Comparison of ENCODE assay signal across 13 cellular contexts in the genomic region with DNA sequence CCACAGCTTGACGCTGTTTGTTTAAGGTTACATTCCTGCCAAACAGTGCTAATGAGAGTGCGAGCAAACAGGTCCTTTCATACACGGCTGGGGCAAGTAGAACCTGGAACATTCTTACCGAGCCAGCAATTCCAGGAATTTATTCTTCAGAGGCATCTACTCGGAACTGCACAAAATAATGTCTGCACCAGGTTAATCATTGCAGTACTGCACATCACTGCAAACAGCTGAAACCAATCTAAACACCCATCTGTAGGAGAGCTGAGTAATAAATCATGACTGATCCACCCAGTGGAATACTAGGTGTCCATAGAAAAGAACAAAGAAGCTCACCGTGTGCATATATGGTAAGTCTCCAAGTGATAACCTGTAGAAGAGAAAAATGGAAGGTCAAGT. TPM values are rescaled to one million over a fixed set of nuclear protein-coding genes. Genes with fewer than 3 reads are reported as not detected.
DNase-seq lines count a peak whose midpoint lies in the region; ATAC-seq and TF ChIP-seq lines count a peak whose summit lies in the region.
"Had no signal": no experiment of that assay in that cellular context is flagged by ENCODE, and none has a peak within 500 bp of the region (broad histone marks: within the 10 kb centered on the region; RNA-seq: fewer than 3 reads in every experiment).

No MANE protein-coding gene starts in this region.

- H3K4me3 Mint-ChIP-seq in activated naive CD4-positive, alpha-beta T cell treated with anti-CD3 and anti-CD28 coated beads, Interleukin-2, amount 50 U/mL, for 24 hours = peak overlapping the region; percentile 85
- H3K4me3 Mint-ChIP-seq in activated naive CD8-positive, alpha-beta T cell treated with anti-CD3 and anti-CD28 coated beads for 36 hours = peak overlapping the region; percentile 84
- H3K4me3 Mint-ChIP-seq in type B pancreatic cell = peak overlapping the region; percentile 94

- peaks cover 10% of the 10 kb centered on the region for H3K36me3 Mint-ChIP-seq in activated naive CD4-positive, alpha-beta T cell treated with anti-CD3 and anti-CD28 coated beads, Interleukin-2, amount 50 U/mL, for 24 hours
- H3K36me3 Mint-ChIP-seq in activated naive CD4-positive, alpha-beta T cell treated with anti-CD3 and anti-CD28 coated beads, Interleukin-2, amount 50 U/mL, for 72 hours = peaks cover 8 to 16% of the 10 kb centered on the region in 2 donors
- peaks cover 16% of the 10 kb centered on the region for H3K36me3 Mint-ChIP-seq in activated naive CD8-positive, alpha-beta T cell treated with anti-CD3 and anti-CD28 coated beads for 36 hours
- H3K36me3 Mint-ChIP-seq in type B pancreatic cell = peaks cover 10% of the 10 kb centered on the region

- TF ChIP-seq CTCF in type B pancreatic cell (conservative IDR thresholded peaks at IDR 0.05) = no peak

- peaks cover 37% of the 10 kb centered on the region for H3K4me1 Mint-ChIP-seq in activated naive CD4-positive, alpha-beta T cell treated with anti-CD3 and anti-CD28 coated beads, Interleukin-2, amount 50 U/mL, for 24 hours
- peaks cover 26% of the 10 kb centered on the region for H3K4me1 Mint-ChIP-seq in activated naive CD8-positive, alpha-beta T cell treated with anti-CD3 and anti-CD28 coated beads for 36 hours
- peaks cover 31% of the 10 kb centered on the region for H3K4me1 Mint-ChIP-seq in type B pancreatic cell (ENCODE audit: unreplicated experiment)

- no peak for ATAC-seq in activated naive CD4-positive, alpha-beta T cell treated with anti-CD3 and anti-CD28 coated beads, Interleukin-2, amount 50 U/mL, for 72 hours
- ATAC-seq in GM18873 (IDR thresholded peaks at IDR 0.05; ENCODE audit: low FRiP score, unreplicated experiment) = no peak

- no peaks in the 10 kb centered on the region for H3K27me3 Mint-ChIP-seq in activated naive CD4-positive, alpha-beta T cell treated with anti-CD3 and anti-CD28 coated beads, Interleukin-2, amount 50 U/mL, for 24 hours
- no peaks in the 10 kb centered on the region for H3K27me3 Mint-ChIP-seq in activated naive CD8-positive, alpha-beta T cell treated with anti-CD3 and anti-CD28 coated beads for 36 hours
- H3K27me3 Mint-ChIP-seq in type B pancreatic cell = no peaks in the 10 kb centered on the region

- no peaks in the 10 kb centered on the region for H3K9me3 Mint-ChIP-seq in activated naive CD4-positive, alpha-beta T cell treated with anti-CD3 and anti-CD28 coated beads, Interleukin-2, amount 50 U/mL, for 24 hours
- H3K9me3 Mint-ChIP-seq in activated naive CD4-positive, alpha-beta T cell treated with anti-CD3 and anti-CD28 coated beads, Interleukin-2, amount 50 U/mL, for 72 hours = no peaks in the 10 kb centered on the region
- H3K9me3 Mint-ChIP-seq in activated naive CD8-positive, alpha-beta T cell treated with anti-CD3 and anti-CD28 coated beads for 36 hours = no peaks in the 10 kb centered on the region
- H3K9me3 Mint-ChIP-seq in type B pancreatic cell = no peaks in the 10 kb centered on the region
- H3K9me3 Mint-ChIP-seq: activated naive CD8-positive, alpha-beta T cell treated with anti-CD3 and anti-CD28 coated beads, Interleukin-2, amount 10 ng/mL, durations not matched to agents 7 days and 5 days had no signal

- DNase-seq in activated naive CD4-positive, alpha-beta T cell treated with anti-CD3 and anti-CD28 coated beads, Interleukin-2, amount 50 U/mL, for 72 hours (ENCODE audit: low spot score in 2 of 2) = no peak
- no peak for DNase-seq in activated naive CD8-positive, alpha-beta T cell treated with anti-CD3 and anti-CD28 coated beads for 36 hours
- peak; percentile 93 for DNase-seq in kidney tubule cell (ENCODE audit: low spot score)
- DNase-seq in type B pancreatic cell (ENCODE audit: extremely low spot score, unreplicated experiment) = no peak
- DNase-seq in iPS-NIHi7 (ENCODE audit: extremely low spot score) = no peak
- DNase-seq in A172 (ENCODE audit: low spot score) = no peak
- DNase-seq: activated naive CD8-positive, alpha-beta T cell treated with anti-CD3 and anti-CD28 coated beads, Interleukin-2, amount 10 ng/mL, durations not matched to agents 7 days and 5 days; C1 segment of cervical spinal cord; esophagus squamous epithelium; stimulated activated naive CD4-positive, alpha-beta T cell treated with Interleukin-2 at 50 U/mL for 16 hours had no signal

- H3K27ac Mint-ChIP-seq in activated naive CD4-positive, alpha-beta T cell treated with anti-CD3 and anti-CD28 coated beads, Interleukin-2, amount 50 U/mL, for 24 hours = peak overlapping the region; percentile 59
- H3K27ac Mint-ChIP-seq in activated naive CD4-positive, alpha-beta T cell treated with anti-CD3 and anti-CD28 coated beads, Interleukin-2, amount 50 U/mL, for 72 hours = peak overlapping the region in 1 of 2 donors; percentile 96
- H3K27ac Mint-ChIP-seq in activated naive CD8-positive, alpha-beta T cell treated with anti-CD3 and anti-CD28 coated beads for 36 hours = no peak overlapping the region
- H3K27ac Mint-ChIP-seq in type B pancreatic cell = peak overlapping the region; percentile 82
- H3K27ac Mint-ChIP-seq: activated naive CD8-positive, alpha-beta T cell treated with anti-CD3 and anti-CD28 coated beads, Interleukin-2, amount 10 ng/mL, durations not matched to agents 7 days and 5 days had no signal

RNA-seq across cellular contexts. Expression of a gene that starts 1.2 kb away (rescaled TPM):
- total RNA-seq in activated naive CD4-positive, alpha-beta T cell treated with anti-CD3 and anti-CD28 coated beads, Interleukin-2, amount 50 U/mL, for 72 hours = 10 to 100 TPM in 1 of 2 donors, 1 to 10 TPM in 1; 8.7 to 10.1 TPM
- total RNA-seq in activated naive CD8-positive, alpha-beta T cell treated with anti-CD3 and anti-CD28 coated beads for 36 hours = 1 to 10 TPM; 5.5 to 6.1 TPM
- 21.1 and 23.9 TPM in 2 replicates for total RNA-seq in type B pancreatic cell (ENCODE audit: low replicate concordance)
- total RNA-seq in A172 (2014; rRNA removed; shearing (Covaris generic)) = 7.9 and 16.6 TPM in 2 replicates

RNA-seq across cellular contexts. Expression of a gene that starts 17.5 kb away (rescaled TPM):
- total RNA-seq in activated naive CD4-positive, alpha-beta T cell treated with anti-CD3 and anti-CD28 coated beads, Interleukin-2, amount 50 U/mL, for 72 hours = 10 to 100 TPM; 10.2 to 12.3 TPM
- 10 to 100 TPM; 19.8 to 20.7 TPM for total RNA-seq in activated naive CD8-positive, alpha-beta T cell treated with anti-CD3 and anti-CD28 coated beads for 36 hours
- total RNA-seq in type B pancreatic cell (ENCODE audit: low replicate concordance) = 18.4 and 22.4 TPM in 2 replicates
- total RNA-seq in A172 (2014; rRNA removed; shearing (Covaris generic)) = 11.5 and 11.7 TPM in 2 replicates

RNA-seq across cellular contexts. Expression of a gene that starts 18.3 kb away (rescaled TPM):
- 10 to 100 TPM; 21.4 to 29.7 TPM for total RNA-seq in activated naive CD4-positive, alpha-beta T cell treated with anti-CD3 and anti-CD28 coated beads, Interleukin-2, amount 50 U/mL, for 72 hours
- total RNA-seq in activated naive CD8-positive, alpha-beta T cell treated with anti-CD3 and anti-CD28 coated beads for 36 hours = 10 to 100 TPM; 10.8 to 11.5 TPM
- 13.6 and 23.9 TPM in 2 replicates for total RNA-seq in type B pancreatic cell (ENCODE audit: low replicate concordance)
- 20.0 and 23.7 TPM in 2 replicates for total RNA-seq in A172 (2014; rRNA removed; shearing (Covaris generic))

RNA-seq across cellular contexts. Expression of a gene that starts 23.6 kb away (rescaled TPM):
- total RNA-seq in activated naive CD4-positive, alpha-beta T cell treated with anti-CD3 and anti-CD28 coated beads, Interleukin-2, amount 50 U/mL, for 72 hours = 10 to 100 TPM; 13.7 to 15.5 TPM
- total RNA-seq in activated naive CD8-positive, alpha-beta T cell treated with anti-CD3 and anti-CD28 coated beads for 36 hours = 10 to 100 TPM; 10.5 to 10.7 TPM
- 14.6 and 16.2 TPM in 2 replicates for total RNA-seq in type B pancreatic cell (ENCODE audit: low replicate concordance)
- 0.81 and 1.4 TPM in 2 replicates for total RNA-seq in A172 (2014; rRNA removed; shearing (Covaris generic))

RNA-seq across cellular contexts. Expression of a gene that starts 36.5 kb away (rescaled TPM):
- not detected for total RNA-seq in activated naive CD4-positive, alpha-beta T cell treated with anti-CD3 and anti-CD28 coated beads, Interleukin-2, amount 50 U/mL, for 72 hours
- not detected for total RNA-seq in activated naive CD8-positive, alpha-beta T cell treated with anti-CD3 and anti-CD28 coated beads for 36 hours
- total RNA-seq in type B pancreatic cell (ENCODE audit: low replicate concordance) = 0.24 and 0.36 TPM in 2 replicates
- 0.19 and 0.81 TPM in 2 replicates for total RNA-seq in A172 (2014; rRNA removed; shearing (Covaris generic))
- total RNA-seq: activated naive CD8-positive, alpha-beta T cell treated with anti-CD3 and anti-CD28 coated beads, Interleukin-2, amount 10 ng/mL, durations not matched to agents 7 days and 5 days; M059J had no signal
